Comparison of ENCODE assay signal across 9 cellular contexts in genomic region chr17:78934681-78935418, GRCh38. TPM values are rescaled to one million over a fixed set of nuclear protein-coding genes. Genes with fewer than 3 reads are reported as not detected.
DNase-seq lines count a peak whose midpoint lies in the region; ATAC-seq, FAIRE-seq and TF ChIP-seq lines count a peak whose summit lies in the region.
"Had no signal": no experiment of that assay in that cellular context is flagged by ENCODE, and none has a peak within 500 bp of the region (broad histone marks: within the 10 kb centered on the region; RNA-seq: fewer than 3 reads in every experiment).

No MANE protein-coding gene starts in this region.

- H3K27ac ChIP-seq in body of pancreas: peak overlapping the region; percentile 91 to 94 (median 93)
- H3K27ac ChIP-seq in HepG2 (ENCODE audit: extremely low read length, insufficient read depth, low read length): no peak overlapping the region
- H3K27ac ChIP-seq in substantia nigra (ENCODE audit: low read depth, low read length, poor library complexity, severe bottlenecking): peak overlapping the region; percentile 69

- H3K36me3 ChIP-seq in body of pancreas (replicated peaks in 1 of 2; ENCODE audit: insufficient read depth in 1 of 2, low read depth in 2 of 2): no peaks in the 10 kb centered on the region
- H3K36me3 ChIP-seq in HepG2 (replicated peaks in 1 of 2; ENCODE audit: control insufficient read depth in 1 of 2, insufficient read depth in 2 of 2, low read length in 2 of 2): no peaks in the 10 kb centered on the region

- 66 to 85% methylated on average over 14 to 15 of the region's 19 CpGs for WGBS in body of pancreas, 2 donors
- 53% methylated on average over 19 of the region's 19 CpGs for WGBS in HepG2 (ENCODE audit: low lambda C conversion rate)

- H3K4me1 ChIP-seq in body of pancreas (peaks cover 23% of the 10 kb centered on the region), HepG2 (ENCODE audit: insufficient read depth, low read length) (peaks cover 39% of the 10 kb centered on the region)

- H3K27me3 ChIP-seq in body of pancreas: no peaks in the 10 kb centered on the region
- H3K27me3 ChIP-seq in HepG2 (ENCODE audit: control insufficient read depth in 1 of 2, insufficient read depth in 2 of 2, low read length in 2 of 2): peaks cover 7 to 46% of the 10 kb centered on the region in 2 experiments; a peak in 4 of 5 replicates

- TF ChIP-seq RAD21 in HepG2 (CRISPR knock-in tag; IDR thresholded peaks at IDR 0.05): no peak

- CTCF ChIA-PET in HepG2 (lab: Yijun Ruan, JAX; ENCODE audit: low intra/inter-chr PET ratio, low total read pairs): no interaction called here

- H3K36me3 Mint-ChIP-seq in HFFc6 (ENCODE audit: low read depth): no peaks in the 10 kb centered on the region

- no peak for TF ChIP-seq POLR2A in body of pancreas (IDR thresholded peaks at IDR 0.05)
- no peak for TF ChIP-seq POLR2A in HepG2 (IDR thresholded peaks at IDR 0.05; ENCODE audit: insufficient read depth in 1 of 2, low read depth in 2 of 2, low read length in 2 of 2)

- H3K79me2 ChIP-seq in HepG2 (ENCODE audit: insufficient read depth, low read length): no peaks in the 10 kb centered on the region

- no peaks in the 10 kb centered on the region for H3K9me3 ChIP-seq in body of pancreas
- no peaks in the 10 kb centered on the region for H3K9me3 ChIP-seq in HepG2 (ENCODE audit: low read length)

- H4K20me1 ChIP-seq in HepG2 (ENCODE audit: insufficient read depth, low read length): no peaks in the 10 kb centered on the region

- peaks cover 51% of the 10 kb centered on the region for H3K4me1 Mint-ChIP-seq in HFFc6 (ENCODE audit: low read depth)

- no peak for ATAC-seq in body of pancreas
- no peak for ATAC-seq in HepG2
- no peak for ATAC-seq in HG02885 (IDR thresholded peaks at IDR 0.05; ENCODE audit: poor library complexity, unreplicated experiment)

- H3K4me2 ChIP-seq in HepG2 (ENCODE audit: low read depth, low read length): peak overlapping the region; percentile 73

- in situ Hi-C loops in HepG2 (cut with HindIII; ENCODE audit: extremely low pct_ligation_motif_present, low pct_unique_long_range_greater_than_20kb): no loop called here

- POLR2A ChIA-PET in HepG2 (lab: Yijun Ruan, JAX): interaction anchor here (0.9 to 2.6 kb wide), 10 partner anchors 9 to 92 kb away, joined by 3 to 20 read pairs (median 8); partner anchors contain the start of genes LGALS3BP and TIMP2

- peak overlapping the region; percentile 46; the same call in 1 of the 2 replicates for H3K9ac ChIP-seq in HepG2 (ENCODE audit: insufficient read depth, low read depth, low read length)

- H3K27ac Mint-ChIP-seq in HFFc6: peak overlapping the region; percentile 99

- no peak for FAIRE-seq in HepG2 (lab: Jason Lieb, UNC)
- FAIRE-seq: bronchial epithelial cell had no signal

- no peaks in the 10 kb centered on the region for H3K9me3 Mint-ChIP-seq in HFFc6

- no peak overlapping the region for H3K4me3 ChIP-seq in body of pancreas
- H3K4me3 ChIP-seq in HepG2 (replicated peaks in 1 of 3; ENCODE audit: insufficient read depth in 1 of 3, low read depth in 2 of 3, low read length in 3 of 3): peak overlapping the region in 1 of 3 experiments; percentile 61; a peak in 1 of 6 replicates

- H3K4me3 Mint-ChIP-seq in HFFc6: peak overlapping the region; percentile 84

- intact Hi-C loops in body of pancreas (cut with DNase I): no loop called here
- intact Hi-C loops in HepG2 (cut with micrococcal nuclease; ENCODE audit: unreplicated experiment): loop anchor here (5.0 to 10.0 kb wide), 2 partner anchors 68 to 1650 kb away; no protein-coding TSS in a partner anchor

- DNase-seq in HFFc6 (no peak), body of pancreas (no peak), HepG2 (ENCODE audit: low spot score) (no peak), substantia nigra (lab: John Stamatoyannopoulos, UW) (no peak), RPMI8226 (no peak), hippocampal formation (lab: John Stamatoyannopoulos, UW) (no peak), amniotic stem cell (lab: John Stamatoyannopoulos, UW) (no peak)

- TF ChIP-seq EP300 in HepG2 (IDR thresholded peaks at IDR 0.05; ENCODE audit: low read depth in 2 of 2, low read length in 2 of 2) (no peak), HepG2 (CRISPR knock-in tag; IDR thresholded peaks at IDR 0.05; ENCODE audit: borderline replicate concordance) (no peak)

- TF ChIP-seq CTCF in HFFc6 (IDR thresholded peaks at IDR 0.05): no peak
- TF ChIP-seq CTCF in body of pancreas (IDR thresholded peaks at IDR 0.05): no peak
- TF ChIP-seq CTCF in HepG2 (CRISPR knock-in tag; IDR thresholded peaks at IDR 0.05): no peak

- H2AFZ ChIP-seq in HepG2 (ENCODE audit: low read length): no peak overlapping the region

- BruUV-seq in HepG2 (replicated peaks; lab: Mats Ljungman, UMichigan): no TSS peak

- H3K27me3 Mint-ChIP-seq in HFFc6 (ENCODE audit: insufficient read depth): peaks cover 3% of the 10 kb centered on the region

RNA-seq across cellular contexts. Expression of gene TIMP2, which starts 9.7 kb away (rescaled TPM):
- 100 to 1,000 TPM; 547 to 705 (median 601) TPM for total RNA-seq in HFFc6 (2021; fragmentation: NEBNext Ultra II Directional; extraction: Animal tissue kit (Norgen Biotek cat#: 25700))
- 10 to 100 TPM; 50.1 to 53.7 TPM for total RNA-seq in body of pancreas
- total RNA-seq in HepG2 (2016; rRNA removed; fragmentation: Illumina TruSeq; extraction: Trizol): 2.2 and 3.8 TPM in 2 replicates
- 1.4 and 1.7 TPM in 2 replicates for total RNA-seq in HepG2 (2016; cell fraction: cytosol; rRNA removed; fragmentation: Illumina TruSeq; extraction: Trizol; ENCODE audit: low read depth)
- 1.7 and 3.9 TPM in 2 replicates for total RNA-seq in HepG2 (2016; cell fraction: insoluble cytoplasmic fraction; rRNA removed; fragmentation: Illumina TruSeq; extraction: Trizol)
- 3.3 and 3.4 TPM in 2 replicates for total RNA-seq in HepG2 (2016; cell fraction: membrane; rRNA removed; fragmentation: Illumina TruSeq; extraction: Trizol)
- total RNA-seq in HepG2 (2016; cell fraction: nucleus; rRNA removed; fragmentation: Illumina TruSeq; extraction: Trizol): 6.3 and 8.0 TPM in 2 replicates
- polyA plus RNA-seq in HepG2 (2011; rRNA removed): 8.5 and 11.7 TPM in 2 replicates
- 8.0 and 12.6 TPM in 2 replicates for polyA plus RNA-seq in HepG2 (2011; cell fraction: cytosol; rRNA removed)
- 10.4 and 13.8 TPM in 2 replicates for polyA plus RNA-seq in HepG2 (2011; cell fraction: nucleus; rRNA removed)
- 25.0 and 33.2 TPM in 2 replicates for polyA plus RNA-seq in HepG2 (2012)
- 3.0 and 3.2 TPM in 2 replicates for polyA plus RNA-seq in HepG2 (2016; cell fraction: cytosol; fragmentation: Illumina TruSeq; extraction: Trizol; ENCODE audit: low read depth)
- polyA plus RNA-seq in HepG2 (2016; cell fraction: insoluble cytoplasmic fraction; fragmentation: Illumina TruSeq; extraction: Trizol; ENCODE audit: low read depth): 3.9 and 5.4 TPM in 2 replicates
- polyA plus RNA-seq in HepG2 (2016; cell fraction: membrane; fragmentation: Illumina TruSeq; extraction: Trizol; ENCODE audit: low read depth): 4.0 and 5.0 TPM in 2 replicates
- 18.4 and 18.6 TPM in 2 replicates for polyA plus RNA-seq in HepG2 (2016; cell fraction: nucleus; fragmentation: Illumina TruSeq; extraction: Trizol; ENCODE audit: insufficient read depth, low read depth)
- polyA minus RNA-seq in HepG2 (2011; rRNA and poly(A)+ RNA removed; ENCODE audit: low replicate concordance): 10.0 and 25.5 TPM in 2 replicates
- polyA minus RNA-seq in HepG2 (2011; cell fraction: cytosol; rRNA and poly(A)+ RNA removed): 11.5 and 14.6 TPM in 2 replicates
- 4.2 and 6.2 TPM in 2 replicates for polyA minus RNA-seq in HepG2 (2011; cell fraction: nucleus; rRNA and poly(A)+ RNA removed)

RNA-seq across cellular contexts. Expression of gene CEP295NL, which starts 31.8 kb away (rescaled TPM):
- 1 to 10 TPM in 4 of 6 experiments, under 1 TPM in 2; 0.85 to 2.7 (median 1.6) TPM for total RNA-seq in HFFc6 (2021; fragmentation: NEBNext Ultra II Directional; extraction: Animal tissue kit (Norgen Biotek cat#: 25700))
- total RNA-seq in body of pancreas (1 to 10 TPM; 1.3 to 3.1 TPM), HepG2 (2016; rRNA removed; fragmentation: Illumina TruSeq; extraction: Trizol) (not detected in 2 replicates)
- not detected in 2 replicates for total RNA-seq in HepG2 (2016; cell fraction: cytosol; rRNA removed; fragmentation: Illumina TruSeq; extraction: Trizol; ENCODE audit: low read depth)
- 0.06 TPM in 1 of 2 replicates, not detected in the other for total RNA-seq in HepG2 (2016; cell fraction: insoluble cytoplasmic fraction; rRNA removed; fragmentation: Illumina TruSeq; extraction: Trizol)
- not detected in 2 replicates for total RNA-seq in HepG2 (2016; cell fraction: membrane; rRNA removed; fragmentation: Illumina TruSeq; extraction: Trizol)
- not detected in 2 replicates for total RNA-seq in HepG2 (2016; cell fraction: nucleus; rRNA removed; fragmentation: Illumina TruSeq; extraction: Trizol)
- not detected in 2 replicates for polyA plus RNA-seq in HepG2 (2011; rRNA removed)
- not detected in 2 replicates for polyA plus RNA-seq in HepG2 (2011; cell fraction: cytosol; rRNA removed)
- 0.14 and 0.31 TPM in 2 replicates for polyA plus RNA-seq in HepG2 (2011; cell fraction: nucleus; rRNA removed)
- 0.07 and 0.13 TPM in 2 replicates for polyA plus RNA-seq in HepG2 (2012)
- not detected in 2 replicates for polyA plus RNA-seq in HepG2 (2016; cell fraction: cytosol; fragmentation: Illumina TruSeq; extraction: Trizol; ENCODE audit: low read depth)
- polyA plus RNA-seq in HepG2 (2016; cell fraction: insoluble cytoplasmic fraction; fragmentation: Illumina TruSeq; extraction: Trizol; ENCODE audit: low read depth): not detected in 2 replicates
- not detected in 2 replicates for polyA plus RNA-seq in HepG2 (2016; cell fraction: membrane; fragmentation: Illumina TruSeq; extraction: Trizol; ENCODE audit: low read depth)
- not detected in 2 replicates for polyA plus RNA-seq in HepG2 (2016; cell fraction: nucleus; fragmentation: Illumina TruSeq; extraction: Trizol; ENCODE audit: insufficient read depth, low read depth)
- polyA minus RNA-seq in HepG2 (2011; rRNA and poly(A)+ RNA removed; ENCODE audit: low replicate concordance): 1.2 TPM in 1 of 2 replicates, not detected in the other
- polyA minus RNA-seq in HepG2 (2011; cell fraction: cytosol; rRNA and poly(A)+ RNA removed): not detected in 2 replicates
- polyA minus RNA-seq in HepG2 (2011; cell fraction: nucleus; rRNA and poly(A)+ RNA removed): 1.5 and 1.6 TPM in 2 replicates

RNA-seq across cellular contexts. Expression of gene LGALS3BP, which starts 44.9 kb away (rescaled TPM):
- 10 to 100 TPM; 31.1 to 46.4 (median 43.4) TPM for total RNA-seq in HFFc6 (2021; fragmentation: NEBNext Ultra II Directional; extraction: Animal tissue kit (Norgen Biotek cat#: 25700))
- total RNA-seq in body of pancreas (100 to 1,000 TPM; 123 to 213 TPM), HepG2 (2016; rRNA removed; fragmentation: Illumina TruSeq; extraction: Trizol) (116 and 332 TPM in 2 replicates)
- 62.3 and 63.4 TPM in 2 replicates for total RNA-seq in HepG2 (2016; cell fraction: cytosol; rRNA removed; fragmentation: Illumina TruSeq; extraction: Trizol; ENCODE audit: low read depth)
- 116 and 342 TPM in 2 replicates for total RNA-seq in HepG2 (2016; cell fraction: insoluble cytoplasmic fraction; rRNA removed; fragmentation: Illumina TruSeq; extraction: Trizol)
- total RNA-seq in HepG2 (2016; cell fraction: membrane; rRNA removed; fragmentation: Illumina TruSeq; extraction: Trizol): 57.6 and 60.1 TPM in 2 replicates
- total RNA-seq in HepG2 (2016; cell fraction: nucleus; rRNA removed; fragmentation: Illumina TruSeq; extraction: Trizol): 311 and 384 TPM in 2 replicates
- 137 and 185 TPM in 2 replicates for polyA plus RNA-seq in HepG2 (2011; rRNA removed)
- polyA plus RNA-seq in HepG2 (2011; cell fraction: cytosol; rRNA removed): 89.4 and 111 TPM in 2 replicates
- 667 and 704 TPM in 2 replicates for polyA plus RNA-seq in HepG2 (2011; cell fraction: nucleus; rRNA removed)
- 341 and 458 TPM in 2 replicates for polyA plus RNA-seq in HepG2 (2012)
- polyA plus RNA-seq in HepG2 (2016; cell fraction: cytosol; fragmentation: Illumina TruSeq; extraction: Trizol; ENCODE audit: low read depth): 36.8 and 37.2 TPM in 2 replicates
- polyA plus RNA-seq in HepG2 (2016; cell fraction: insoluble cytoplasmic fraction; fragmentation: Illumina TruSeq; extraction: Trizol; ENCODE audit: low read depth): 103 and 140 TPM in 2 replicates
- 41.5 and 48.5 TPM in 2 replicates for polyA plus RNA-seq in HepG2 (2016; cell fraction: membrane; fragmentation: Illumina TruSeq; extraction: Trizol; ENCODE audit: low read depth)
- 669 and 711 TPM in 2 replicates for polyA plus RNA-seq in HepG2 (2016; cell fraction: nucleus; fragmentation: Illumina TruSeq; extraction: Trizol; ENCODE audit: insufficient read depth, low read depth)
- polyA minus RNA-seq in HepG2 (2011; rRNA and poly(A)+ RNA removed; ENCODE audit: low replicate concordance): 165 and 565 TPM in 2 replicates
- 316 and 377 TPM in 2 replicates for polyA minus RNA-seq in HepG2 (2011; cell fraction: cytosol; rRNA and poly(A)+ RNA removed)
- polyA minus RNA-seq in HepG2 (2011; cell fraction: nucleus; rRNA and poly(A)+ RNA removed): 112 and 148 TPM in 2 replicates

Comparison
In these comparisons a context has a peak if more than half of its experiments do, and no peak if none do; other contexts are left out.
1. RNA of gene TIMP2, which starts 9.7 kb away (total RNA-seq): 547 to 705 TPM in HFFc6 and 50.1 to 53.7 TPM in body of pancreas; 1.4 to 8.0 TPM in HepG2; every median in the first group is over 4 times any median in the second.